Comparison of ENCODE assay signal across 19 cellular contexts in the genomic region with DNA sequence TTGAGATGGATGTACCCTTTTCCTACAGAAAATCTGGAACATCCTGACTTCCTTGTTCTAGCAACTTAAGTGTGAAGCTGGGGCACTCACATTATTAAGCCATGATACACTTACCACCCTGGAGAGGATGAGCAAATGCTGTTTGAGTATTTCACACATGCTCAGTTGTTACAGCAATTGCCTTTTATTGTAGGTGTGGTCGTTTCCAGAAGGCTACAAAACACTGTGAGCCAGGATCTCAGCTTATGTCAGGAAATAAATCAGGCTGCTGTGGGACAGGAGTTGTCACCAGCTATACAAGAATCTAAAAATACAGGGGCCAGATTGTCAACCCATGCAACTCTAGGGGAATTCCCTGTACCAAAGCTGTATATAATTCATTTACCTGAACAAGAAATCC.
DNase-seq lines count a peak whose midpoint lies in the region; ATAC-seq and TF ChIP-seq lines count a peak whose summit lies in the region.
"Had no signal": no experiment of that assay in that cellular context is flagged by ENCODE, and none has a peak within 500 bp of the region (broad histone marks: within the 10 kb centered on the region; RNA-seq: fewer than 3 reads in every experiment).

No MANE protein-coding gene starts in this region.

- TF ChIP-seq CTCF in colonic mucosa (IDR thresholded peaks at IDR 0.05) (no peak), transverse colon (IDR thresholded peaks at IDR 0.05) (no peak)

- TF ChIP-seq POLR2A in transverse colon (IDR thresholded peaks at IDR 0.05) = no peak

- H3K36me3 ChIP-seq in colonic mucosa (no peaks in the 10 kb centered on the region), transverse colon (no peaks in the 10 kb centered on the region)
- H3K36me3 ChIP-seq: BLaER1 had no signal

- in situ Hi-C loops in transverse colon (cut with MboI; ENCODE audit: low pct_ligation_motif_present in 1 of 4, low pct_unique_long_range_greater_than_20kb in 1 of 4, low sequenced_read_pairs in 3 of 4) = no loop called here

- peaks cover 4% of the 10 kb centered on the region for H3K4me1 ChIP-seq in colonic mucosa
- H3K4me1 ChIP-seq in transverse colon = peaks cover 0 to 5% (median 0%) of the 10 kb centered on the region in 4 donors
- H3K4me1 ChIP-seq: Caco-2 had no signal

- ATAC-seq in left colon (peak; percentile 98), GM18498 (IDR thresholded peaks at IDR 0.05; ENCODE audit: unreplicated experiment) (no peak), GM19455 (IDR thresholded peaks at IDR 0.05; ENCODE audit: unreplicated experiment) (no peak)
- ATAC-seq: CD8-positive, alpha-beta T cell; GM12878 had no signal

- 5% methylated on average over 1 of the region's 1 CpG; no CpG with 5 or more reads in 1 of the 2 donors for WGBS in transverse colon (ENCODE audit: low coverage in 1 of 2), 2 donors

- peak; percentile 23 for DNase-seq in DMS53 treated with DMSO at 0.1 percent for 48 hours (lab: John Stamatoyannopoulos, UW; ENCODE audit: unreplicated experiment)
- peak; percentile 35 for DNase-seq in colonic mucosa
- no peak for DNase-seq in left colon
- peak; percentile 15 for DNase-seq in transverse colon
- DNase-seq in head of caudate nucleus = no peak
- DNase-seq: Caco-2; CD4-positive, CD25-positive, alpha-beta regulatory T cell; CD8-positive, alpha-beta T cell; DMS79; EL; GDM1; GM23248; H7; HCEC 1CT had no signal

- H3K27ac ChIP-seq in colonic mucosa (no peak overlapping the region), transverse colon (no peak overlapping the region)
- H3K27ac ChIP-seq: BLaER1, C4-2B, GM23248 had no signal

- no peak overlapping the region for H3K4me3 ChIP-seq in colonic mucosa
- no peak overlapping the region for H3K4me3 ChIP-seq in transverse colon
- H3K4me3 ChIP-seq: BLaER1, GM12878, GM23248 had no signal

- no peaks in the 10 kb centered on the region for H3K27me3 ChIP-seq in colonic mucosa
- no peaks in the 10 kb centered on the region for H3K27me3 ChIP-seq in transverse colon
- H3K27me3 ChIP-seq: BLaER1 had no signal

- no peak for TF ChIP-seq EP300 in transverse colon (IDR thresholded peaks at IDR 0.05; ENCODE audit: low read depth)

- H3K9me3 ChIP-seq in colonic mucosa = no peaks in the 10 kb centered on the region
- H3K9me3 ChIP-seq in transverse colon = no peaks in the 10 kb centered on the region
- H3K9me3 ChIP-seq: BLaER1, Caco-2 had no signal

- no peak overlapping the region for H3K9ac ChIP-seq in colonic mucosa (ENCODE audit: low read depth in 2 of 2, low read length in 2 of 2)
- H3K9ac ChIP-seq: BLaER1, GM23248 had no signal

- intact Hi-C loops in colonic mucosa (cut with DNase I) (no loop called here), left colon (cut with DNase I, micrococcal nuclease) (no loop called here), transverse colon (cut with DNase I; ENCODE audit: low total_unique reads) (no loop called here), head of caudate nucleus (cut with DNase I) (no loop called here)

Comparison
In these comparisons a context has a peak if more than half of its experiments do, and no peak if none do; other contexts are left out.
1. DNase-seq: peak in DMS53 treated with DMSO at 0.1 percent for 48 hours (single experiment), colonic mucosa (single experiment) and transverse colon (single experiment); none in left colon (0 of 2) and head of caudate nucleus (0 of 42).